2 cellular contexts compared by ENCODE assay signal in the genomic region with DNA sequence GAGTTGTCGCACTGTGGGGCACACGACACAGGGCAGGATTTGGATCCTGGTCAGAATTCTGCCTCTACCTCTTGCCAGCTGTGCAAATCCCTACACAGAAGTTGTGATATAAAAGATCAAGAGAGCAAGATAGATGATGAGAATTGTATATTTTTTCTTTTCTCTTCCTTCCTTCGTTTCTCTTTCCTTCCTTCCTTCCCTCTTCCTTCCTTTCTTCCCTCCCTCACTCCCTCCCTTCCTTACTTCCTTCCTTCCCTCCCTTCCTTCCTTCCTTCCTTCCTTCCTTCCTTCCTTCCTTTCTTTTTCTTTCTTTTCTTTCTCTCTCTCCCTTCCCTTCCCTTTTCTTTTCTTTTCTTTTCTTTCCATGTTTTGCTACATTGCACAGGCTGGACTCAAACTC.
TF ChIP-seq lines count a peak whose summit lies in the region.

No MANE protein-coding gene starts in this region.

TF ChIP-seq in K562, 482 proteins besides CTCF, POLR2A, EP300 and RAD21:
- TF ChIP-seq, protein P1, sequence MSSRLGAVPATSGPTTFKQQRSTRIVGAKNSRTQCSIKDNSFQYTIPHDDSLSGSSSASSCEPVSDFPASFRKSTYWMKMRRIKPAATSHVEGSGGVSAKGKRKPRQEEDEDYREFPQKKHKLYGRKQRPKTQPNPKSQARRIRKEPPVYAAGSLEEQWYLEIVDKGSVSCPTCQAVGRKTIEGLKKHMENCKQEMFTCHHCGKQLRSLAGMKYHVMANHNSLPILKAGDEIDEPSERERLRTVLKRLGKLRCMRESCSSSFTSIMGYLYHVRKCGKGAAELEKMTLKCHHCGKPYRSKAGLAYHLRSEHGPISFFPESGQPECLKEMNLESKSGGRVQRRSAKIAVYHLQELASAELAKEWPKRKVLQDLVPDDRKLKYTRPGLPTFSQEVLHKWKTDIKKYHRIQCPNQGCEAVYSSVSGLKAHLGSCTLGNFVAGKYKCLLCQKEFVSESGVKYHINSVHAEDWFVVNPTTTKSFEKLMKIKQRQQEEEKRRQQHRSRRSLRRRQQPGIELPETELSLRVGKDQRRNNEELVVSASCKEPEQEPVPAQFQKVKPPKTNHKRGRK (tag; IDR thresholded peaks at IDR 0.05): peak; percentile 65; the same call in 1 of the 2 replicates
- TF ChIP-seq, protein P2, sequence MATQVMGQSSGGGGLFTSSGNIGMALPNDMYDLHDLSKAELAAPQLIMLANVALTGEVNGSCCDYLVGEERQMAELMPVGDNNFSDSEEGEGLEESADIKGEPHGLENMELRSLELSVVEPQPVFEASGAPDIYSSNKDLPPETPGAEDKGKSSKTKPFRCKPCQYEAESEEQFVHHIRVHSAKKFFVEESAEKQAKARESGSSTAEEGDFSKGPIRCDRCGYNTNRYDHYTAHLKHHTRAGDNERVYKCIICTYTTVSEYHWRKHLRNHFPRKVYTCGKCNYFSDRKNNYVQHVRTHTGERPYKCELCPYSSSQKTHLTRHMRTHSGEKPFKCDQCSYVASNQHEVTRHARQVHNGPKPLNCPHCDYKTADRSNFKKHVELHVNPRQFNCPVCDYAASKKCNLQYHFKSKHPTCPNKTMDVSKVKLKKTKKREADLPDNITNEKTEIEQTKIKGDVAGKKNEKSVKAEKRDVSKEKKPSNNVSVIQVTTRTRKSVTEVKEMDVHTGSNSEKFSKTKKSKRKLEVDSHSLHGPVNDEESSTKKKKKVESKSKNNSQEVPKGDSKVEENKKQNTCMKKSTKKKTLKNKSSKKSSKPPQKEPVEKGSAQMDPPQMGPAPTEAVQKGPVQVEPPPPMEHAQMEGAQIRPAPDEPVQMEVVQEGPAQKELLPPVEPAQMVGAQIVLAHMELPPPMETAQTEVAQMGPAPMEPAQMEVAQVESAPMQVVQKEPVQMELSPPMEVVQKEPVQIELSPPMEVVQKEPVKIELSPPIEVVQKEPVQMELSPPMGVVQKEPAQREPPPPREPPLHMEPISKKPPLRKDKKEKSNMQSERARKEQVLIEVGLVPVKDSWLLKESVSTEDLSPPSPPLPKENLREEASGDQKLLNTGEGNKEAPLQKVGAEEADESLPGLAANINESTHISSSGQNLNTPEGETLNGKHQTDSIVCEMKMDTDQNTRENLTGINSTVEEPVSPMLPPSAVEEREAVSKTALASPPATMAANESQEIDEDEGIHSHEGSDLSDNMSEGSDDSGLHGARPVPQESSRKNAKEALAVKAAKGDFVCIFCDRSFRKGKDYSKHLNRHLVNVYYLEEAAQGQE (CRISPR knock-in tag; IDR thresholded peaks at IDR 0.05; ENCODE audit: low read depth): no peak
- peak; percentile 44; the same call in 1 of the 2 replicates for TF ChIP-seq MTA1 (IDR thresholded peaks at IDR 0.05; ENCODE audit: borderline replicate concordance)
- no peak for TF ChIP-seq PCBP1 (IDR thresholded peaks at IDR 0.05; ENCODE audit: low read depth, low read length, poor library complexity, severe bottlenecking)

TF ChIP-seq in liver, 16 proteins besides CTCF, POLR2A, EP300 and RAD21:
- TF ChIP-seq, protein P2 (IDR thresholded peaks at IDR 0.05): no peak
- TF ChIP-seq GABPA (IDR thresholded peaks at IDR 0.05 in 1 of 2, conservative IDR thresholded peaks at IDR 0.05 in 1 of 2) (no peak), FOXA1 (IDR thresholded peaks at IDR 0.05) (no peak), YY1 (IDR thresholded peaks at IDR 0.05) (no peak), SP1 (IDR thresholded peaks at IDR 0.05) (no peak), JUND (IDR thresholded peaks at IDR 0.05) (no peak), RXRA (IDR thresholded peaks at IDR 0.05) (no peak)
- TF ChIP-seq, protein P3, sequence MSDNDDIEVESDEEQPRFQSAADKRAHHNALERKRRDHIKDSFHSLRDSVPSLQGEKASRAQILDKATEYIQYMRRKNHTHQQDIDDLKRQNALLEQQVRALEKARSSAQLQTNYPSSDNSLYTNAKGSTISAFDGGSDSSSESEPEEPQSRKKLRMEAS (IDR thresholded peaks at IDR 0.05): no peak
